Comparison of ENCODE assay signal across 1 cellular context in genomic region chr4:140595065-140595464, GRCh38.
TF ChIP-seq lines count a peak whose summit lies in the region.

No MANE protein-coding gene starts in this region.

TF ChIP-seq in GM23338, 12 proteins besides CTCF, POLR2A, EP300 and RAD21 (continued from another document):
- TF ChIP-seq, protein P1, sequence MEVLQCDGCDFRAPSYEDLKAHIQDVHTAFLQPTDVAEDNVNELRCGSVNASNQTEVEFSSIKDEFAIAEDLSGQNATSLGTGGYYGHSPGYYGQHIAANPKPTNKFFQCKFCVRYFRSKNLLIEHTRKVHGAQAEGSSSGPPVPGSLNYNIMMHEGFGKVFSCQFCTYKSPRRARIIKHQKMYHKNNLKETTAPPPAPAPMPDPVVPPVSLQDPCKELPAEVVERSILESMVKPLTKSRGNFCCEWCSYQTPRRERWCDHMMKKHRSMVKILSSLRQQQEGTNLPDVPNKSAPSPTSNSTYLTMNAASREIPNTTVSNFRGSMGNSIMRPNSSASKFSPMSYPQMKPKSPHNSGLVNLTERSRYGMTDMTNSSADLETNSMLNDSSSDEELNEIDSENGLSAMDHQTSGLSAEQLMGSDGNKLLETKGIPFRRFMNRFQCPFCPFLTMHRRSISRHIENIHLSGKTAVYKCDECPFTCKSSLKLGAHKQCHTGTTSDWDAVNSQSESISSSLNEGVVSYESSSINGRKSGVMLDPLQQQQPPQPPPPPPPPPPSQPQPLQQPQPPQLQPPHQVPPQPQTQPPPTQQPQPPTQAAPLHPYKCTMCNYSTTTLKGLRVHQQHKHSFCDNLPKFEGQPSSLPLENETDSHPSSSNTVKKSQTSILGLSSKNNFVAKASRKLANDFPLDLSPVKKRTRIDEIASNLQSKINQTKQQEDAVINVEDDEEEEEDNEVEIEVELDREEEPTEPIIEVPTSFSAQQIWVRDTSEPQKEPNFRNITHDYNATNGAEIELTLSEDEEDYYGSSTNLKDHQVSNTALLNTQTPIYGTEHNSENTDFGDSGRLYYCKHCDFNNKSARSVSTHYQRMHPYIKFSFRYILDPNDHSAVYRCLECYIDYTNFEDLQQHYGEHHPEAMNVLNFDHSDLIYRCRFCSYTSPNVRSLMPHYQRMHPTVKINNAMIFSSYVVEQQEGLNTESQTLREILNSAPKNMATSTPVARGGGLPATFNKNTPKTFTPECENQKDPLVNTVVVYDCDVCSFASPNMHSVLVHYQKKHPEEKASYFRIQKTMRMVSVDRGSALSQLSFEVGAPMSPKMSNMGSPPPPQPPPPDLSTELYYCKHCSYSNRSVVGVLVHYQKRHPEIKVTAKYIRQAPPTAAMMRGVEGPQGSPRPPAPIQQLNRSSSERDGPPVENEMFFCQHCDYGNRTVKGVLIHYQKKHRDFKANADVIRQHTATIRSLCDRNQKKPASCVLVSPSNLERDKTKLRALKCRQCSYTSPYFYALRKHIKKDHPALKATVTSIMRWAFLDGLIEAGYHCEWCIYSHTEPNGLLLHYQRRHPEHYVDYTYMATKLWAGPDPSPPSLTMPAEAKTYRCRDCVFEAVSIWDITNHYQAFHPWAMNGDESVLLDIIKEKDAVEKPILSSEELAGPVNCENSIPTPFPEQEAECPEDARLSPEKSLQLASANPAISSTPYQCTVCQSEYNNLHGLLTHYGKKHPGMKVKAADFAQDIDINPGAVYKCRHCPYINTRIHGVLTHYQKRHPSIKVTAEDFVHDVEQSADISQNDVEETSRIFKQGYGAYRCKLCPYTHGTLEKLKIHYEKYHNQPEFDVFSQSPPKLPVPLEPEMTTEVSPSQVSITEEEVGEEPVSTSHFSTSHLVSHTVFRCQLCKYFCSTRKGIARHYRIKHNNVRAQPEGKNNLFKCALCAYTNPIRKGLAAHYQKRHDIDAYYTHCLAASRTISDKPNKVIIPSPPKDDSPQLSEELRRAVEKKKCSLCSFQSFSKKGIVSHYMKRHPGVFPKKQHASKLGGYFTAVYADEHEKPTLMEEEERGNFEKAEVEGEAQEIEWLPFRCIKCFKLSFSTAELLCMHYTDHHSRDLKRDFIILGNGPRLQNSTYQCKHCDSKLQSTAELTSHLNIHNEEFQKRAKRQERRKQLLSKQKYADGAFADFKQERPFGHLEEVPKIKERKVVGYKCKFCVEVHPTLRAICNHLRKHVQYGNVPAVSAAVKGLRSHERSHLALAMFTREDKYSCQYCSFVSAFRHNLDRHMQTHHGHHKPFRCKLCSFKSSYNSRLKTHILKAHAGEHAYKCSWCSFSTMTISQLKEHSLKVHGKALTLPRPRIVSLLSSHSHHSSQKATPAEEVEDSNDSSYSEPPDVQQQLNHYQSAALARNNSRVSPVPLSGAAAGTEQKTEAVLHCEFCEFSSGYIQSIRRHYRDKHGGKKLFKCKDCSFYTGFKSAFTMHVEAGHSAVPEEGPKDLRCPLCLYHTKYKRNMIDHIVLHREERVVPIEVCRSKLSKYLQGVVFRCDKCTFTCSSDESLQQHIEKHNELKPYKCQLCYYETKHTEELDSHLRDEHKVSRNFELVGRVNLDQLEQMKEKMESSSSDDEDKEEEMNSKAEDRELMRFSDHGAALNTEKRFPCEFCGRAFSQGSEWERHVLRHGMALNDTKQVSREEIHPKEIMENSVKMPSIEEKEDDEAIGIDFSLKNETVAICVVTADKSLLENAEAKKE (CRISPR knock-in tag; IDR thresholded peaks at IDR 0.05), result no peak
- no peak for TF ChIP-seq EZH2phosphoT487 (IDR thresholded peaks at IDR 0.05; ENCODE audit: unreplicated experiment)
